In genomic region chr3:22594990-22595389, GRCh38 we compare ENCODE assay signal across 27 cellular contexts.
"Had no signal": no experiment of that assay in that cellular context is flagged by ENCODE, and none has a peak within 500 bp of the region (broad histone marks: within the 10 kb centered on the region; RNA-seq: fewer than 3 reads in every experiment).

No MANE protein-coding gene starts in this region.

- DNase-seq: activated CD4-positive, alpha-beta T cell treated with anti-CD3 and anti-CD28 coated beads for 4 hours; activated CD4-positive, alpha-beta T cell treated with anti-CD3 and anti-CD28 coated beads, Interleukin-2, amount 50 U/mL, for 4 hours; activated naive CD4-positive, alpha-beta T cell; activated T-cell treated with anti-CD3 and anti-CD28 coated beads for 4 hours; activated T-cell treated with anti-CD3 and anti-CD28 coated beads, Interleukin-2, amount 50 U/mL, for 72 hours; dermis blood vessel endothelial cell; effector CD8-positive, alpha-beta T cell; foreskin fibroblast; head of caudate nucleus; hippocampal formation; immature natural killer cell; kidney; left colon; naive B cell; nephron progenitor cell; retina; stimulated activated CD4-positive, alpha-beta T cell treated with anti-CD3 and anti-CD28 coated beads, Interleukin-12 subunit alpha, Interleukin-12 subunit beta, amount 100 ng/mL, for 4 hours; stimulated activated CD4-positive, alpha-beta T cell treated with anti-CD3 and anti-CD28 coated beads, Interleukin-4, amount 100 ng/mL, for 1 hour; stimulated activated naive CD8-positive, alpha-beta T cell treated with anti-CD3 and anti-CD28 coated beads, Interleukin-15, Interleukin-2, amounts not matched to agents 100 U/mL and 50 U/mL, for 24 hours; T-helper 9 cell; testis; transverse colon had no signal

- ATAC-seq: activated naive CD4-positive, alpha-beta T cell treated with anti-CD3 and anti-CD28 coated beads, Interleukin-2, amount 50 U/mL, for 72 hours; activated T-cell treated with anti-CD3 and anti-CD28 coated beads, Interleukin-2, amount 50 U/mL, for 72 hours; esophagus mucosa; left colon; sciatic nerve; stimulated activated naive CD8-positive, alpha-beta T cell treated with anti-CD3 and anti-CD28 coated beads, Interleukin-15, Interleukin-2, amounts not matched to agents 100 U/mL and 50 U/mL, for 24 hours had no signal

- H3K27ac ChIP-seq: neutrophil, skin epidermis, testis, transverse colon had no signal

- H3K4me1 ChIP-seq: testis, transverse colon had no signal

- H3K36me3 ChIP-seq: neutrophil, transverse colon had no signal

- H3K9me3 ChIP-seq: neutrophil, testis, transverse colon had no signal

- H3K27me3 ChIP-seq: neutrophil, testis, transverse colon had no signal

- H3K4me3 ChIP-seq: skin epidermis, testis, transverse colon had no signal
